In genomic region chr14:86510503-86510902, GRCh38 we compare ENCODE assay signal across 19 cellular contexts.
"Had no signal": no experiment of that assay in that cellular context is flagged by ENCODE, and none has a peak within 500 bp of the region (broad histone marks: within the 10 kb centered on the region; RNA-seq: fewer than 3 reads in every experiment).

No MANE protein-coding gene starts in this region.

- H3K27me3 Mint-ChIP-seq: activated CD4-positive, alpha-beta T cell treated with anti-CD3 and anti-CD28 coated beads, Interleukin-2, amount 10 ng/mL, durations not matched to agents 24 days and 14 days; naive thymus-derived CD4-positive, alpha-beta T cell had no signal

- H3K27me3 ChIP-seq: cardiac muscle cell, neutrophil, SJSA1, tibial nerve had no signal

- H3K4me1 ChIP-seq: SJSA1, tibial nerve had no signal

- H3K27ac ChIP-seq: cardiac muscle cell, neutrophil, SJSA1 had no signal

- H3K4me3 Mint-ChIP-seq: activated CD4-positive, alpha-beta T cell treated with anti-CD3 and anti-CD28 coated beads, Interleukin-2, amount 10 ng/mL, durations not matched to agents 24 days and 14 days; activated T-helper 1 cell treated with anti-CD3 and anti-CD28 coated beads, Interleukin-12 subunit alpha, Interleukin-12 subunit beta, Interleukin-2, Interleukin-4 antibody, amounts not matched to agents 30 ng/mL and 10 ng/mL and 1 ng/mL, durations not matched to agents 14 hours and 24 hours and 36 hours; endodermal cell; naive thymus-derived CD4-positive, alpha-beta T cell had no signal

- H3K27ac Mint-ChIP-seq: activated CD4-positive, alpha-beta T cell treated with anti-CD3 and anti-CD28 coated beads, Interleukin-2, amount 10 ng/mL, durations not matched to agents 24 days and 14 days; activated T-helper 1 cell treated with anti-CD3 and anti-CD28 coated beads, Interleukin-12 subunit alpha, Interleukin-12 subunit beta, Interleukin-2, Interleukin-4 antibody, amounts not matched to agents 30 ng/mL and 10 ng/mL and 1 ng/mL, durations not matched to agents 14 hours and 24 hours and 36 hours; endodermal cell; naive thymus-derived CD4-positive, alpha-beta T cell had no signal

- DNase-seq: activated CD4-positive, alpha-beta T cell treated with anti-CD3 and anti-CD28 coated beads, Interleukin-2, amount 10 ng/mL, durations not matched to agents 24 days and 14 days; activated CD4-positive, CD25-positive, alpha-beta regulatory T cell; activated naive CD4-positive, alpha-beta T cell; endodermal cell; erythroblast; midbrain; naive thymus-derived CD4-positive, alpha-beta T cell; posterior cingulate gyrus; retina; stimulated activated CD4-positive, alpha-beta T cell treated with anti-CD3 and anti-CD28 coated beads, Interleukin-4, amount 100 ng/mL, for 4 hours; stimulated activated CD8-positive, alpha-beta memory T cell treated with anti-CD3 and anti-CD28 coated beads, Interleukin-4, amount 100 ng/mL, for 48 hours; stimulated activated naive CD4-positive, alpha-beta T cell treated with Interleukin-2 at 50 U/mL for 16 hours; substantia nigra had no signal

- ATAC-seq: naive thymus-derived CD4-positive, alpha-beta T cell had no signal

- H3K9me3 Mint-ChIP-seq: activated CD4-positive, alpha-beta T cell treated with anti-CD3 and anti-CD28 coated beads, Interleukin-2, amount 10 ng/mL, durations not matched to agents 24 days and 14 days; activated T-helper 1 cell treated with anti-CD3 and anti-CD28 coated beads, Interleukin-12 subunit alpha, Interleukin-12 subunit beta, Interleukin-2, Interleukin-4 antibody, amounts not matched to agents 30 ng/mL and 10 ng/mL and 1 ng/mL, durations not matched to agents 14 hours and 24 hours and 36 hours; endodermal cell had no signal

- H3K4me1 Mint-ChIP-seq: activated CD4-positive, alpha-beta T cell treated with anti-CD3 and anti-CD28 coated beads, Interleukin-2, amount 10 ng/mL, durations not matched to agents 24 days and 14 days had no signal

- H3K4me3 ChIP-seq: cardiac muscle cell, SJSA1, smooth muscle cell, tibial nerve had no signal

- H3K36me3 Mint-ChIP-seq: naive thymus-derived CD4-positive, alpha-beta T cell had no signal

- H3K9me3 ChIP-seq: neutrophil, SJSA1, tibial nerve had no signal

- H3K36me3 ChIP-seq: cardiac muscle cell, neutrophil, SJSA1, tibial nerve had no signal

- H3K4me2 ChIP-seq: smooth muscle cell had no signal
